In genomic region chr14:93991212-93991611, GRCh38 we compare ENCODE assay signal across 29 cellular contexts. TPM values are rescaled to one million over a fixed set of nuclear protein-coding genes. Genes with fewer than 3 reads are reported as not detected.
"Had no signal": no experiment of that assay in that cellular context is flagged by ENCODE, and none has a peak within 500 bp of the region (broad histone marks: within the 10 kb centered on the region; RNA-seq: fewer than 3 reads in every experiment).

No MANE protein-coding gene starts in this region.

- H3K27me3 Mint-ChIP-seq: activated CD8-positive, alpha-beta memory T cell treated with anti-CD3 and anti-CD28 coated beads, Interleukin-2, amount 10 ng/mL, durations not matched to agents 7 days and 5 days had no signal

- DNase-seq: activated CD4-positive, alpha-beta T cell treated with anti-CD3 and anti-CD28 coated beads, Interleukin-2, amount 50 U/mL, for 48 hours; activated CD8-positive, alpha-beta memory T cell treated with anti-CD3 and anti-CD28 coated beads, Interleukin-2, amount 10 ng/mL, durations not matched to agents 7 days and 5 days; activated naive CD8-positive, alpha-beta T cell treated with anti-CD3 and anti-CD28 coated beads for 36 hours; brain microvascular endothelial cell; caudate nucleus; cortex of kidney; effector memory CD8-positive, alpha-beta T cell; erythroblast; hippocampal formation; left colon; mammary epithelial cell; right lobe of liver; stimulated activated CD4-positive, alpha-beta T cell treated with anti-CD3 and anti-CD28 coated beads, Interleukin-4, amount 100 ng/mL, for 24 hours; stimulated activated naive B cell treated with anti-CD40 and anti-IgM and Interleukin-4, amounts not matched to agents 10 μg/mL and 1 μg/mL and 100 μg/mL, for 72 hours; testis; transverse colon had no signal

- H3K36me3 ChIP-seq: ascending aorta, brain microvascular endothelial cell, gastroesophageal sphincter, neutrophil, right lobe of liver, transverse colon had no signal

- H3K27ac Mint-ChIP-seq: activated CD8-positive, alpha-beta memory T cell treated with anti-CD3 and anti-CD28 coated beads, Interleukin-2, amount 10 ng/mL, durations not matched to agents 7 days and 5 days; activated naive CD8-positive, alpha-beta T cell treated with anti-CD3 and anti-CD28 coated beads for 36 hours; effector memory CD8-positive, alpha-beta T cell; nephron had no signal

- H3K27me3 ChIP-seq: ascending aorta, gastroesophageal sphincter, right lobe of liver, testis, transverse colon had no signal

- H3K4me3 ChIP-seq: ascending aorta, gastroesophageal sphincter, right lobe of liver, testis, transverse colon had no signal

- H3K4me3 Mint-ChIP-seq: activated CD8-positive, alpha-beta memory T cell treated with anti-CD3 and anti-CD28 coated beads, Interleukin-2, amount 10 ng/mL, durations not matched to agents 7 days and 5 days; activated naive CD8-positive, alpha-beta T cell treated with anti-CD3 and anti-CD28 coated beads for 36 hours; effector memory CD8-positive, alpha-beta T cell; nephron; stimulated activated naive B cell treated with anti-CD40 and anti-IgM and Interleukin-4, amounts not matched to agents 10 μg/mL and 1 μg/mL and 100 μg/mL, for 72 hours had no signal

- H3K36me3 Mint-ChIP-seq: activated CD8-positive, alpha-beta memory T cell treated with anti-CD3 and anti-CD28 coated beads, Interleukin-2, amount 10 ng/mL, durations not matched to agents 7 days and 5 days; activated naive CD8-positive, alpha-beta T cell treated with anti-CD3 and anti-CD28 coated beads for 36 hours; stimulated activated naive B cell treated with anti-CD40 and anti-IgM and Interleukin-4, amounts not matched to agents 10 μg/mL and 1 μg/mL and 100 μg/mL, for 72 hours had no signal

- H3K9me3 Mint-ChIP-seq: activated naive CD8-positive, alpha-beta T cell treated with anti-CD3 and anti-CD28 coated beads for 36 hours; effector memory CD8-positive, alpha-beta T cell; nephron; stimulated activated naive B cell treated with anti-CD40 and anti-IgM and Interleukin-4, amounts not matched to agents 10 μg/mL and 1 μg/mL and 100 μg/mL, for 72 hours had no signal

- H3K9me3 ChIP-seq: ascending aorta, gastroesophageal sphincter, neutrophil, right lobe of liver, testis, transverse colon had no signal

- ATAC-seq: activated CD8-positive, alpha-beta memory T cell treated with anti-CD3 and anti-CD28 coated beads, Interleukin-2, amount 10 ng/mL, durations not matched to agents 7 days and 5 days; effector memory CD8-positive, alpha-beta T cell; gastroesophageal sphincter; left colon; stimulated activated naive B cell treated with anti-CD40 and anti-IgM and Interleukin-4, amounts not matched to agents 10 μg/mL and 1 μg/mL and 100 μg/mL, for 72 hours had no signal

- H3K4me1 ChIP-seq: right lobe of liver, transverse colon had no signal

- H3K27ac ChIP-seq: brain microvascular endothelial cell, gastroesophageal sphincter, neutrophil, right lobe of liver, testis had no signal

RNA-seq across cellular contexts. Expression of gene CCDC197, which starts 5.9 kb away (rescaled TPM):
- total RNA-seq: activated naive CD8-positive, alpha-beta T cell treated with anti-CD3 and anti-CD28 coated beads for 36 hours; ascending aorta; chondrocyte; gastroesophageal sphincter; left colon; liver; mammary epithelial cell; mucosa of gallbladder; osteocyte; posterior vena cava; renal cortical epithelial cell; right lobe of liver; skeletal muscle tissue; T-helper 1 cell treated with Interleukin-12 subunit alpha and Interleukin-12 subunit beta and Interleukin-4 antibody, amounts not matched to agents 30 ng/mL and 1 ng/mL, for 36 hours; transverse colon; urinary bladder had no signal
